ENCODE assay signal across 21 cellular contexts in genomic region chr2:226362991-226363390, GRCh38.
A peak's percentile ranks its signal among the peaks of the same experiment; 100 is the strongest.
DNase-seq lines count a peak whose midpoint lies in the region; ATAC-seq, FAIRE-seq and TF ChIP-seq lines count a peak whose summit lies in the region.
"Had no signal": no experiment of that assay in that cellular context is flagged by ENCODE, and none has a peak within 500 bp of the region (broad histone marks: within the 10 kb centered on the region; RNA-seq: fewer than 3 reads in every experiment).

No MANE protein-coding gene starts in this region.

- DNase-seq in A549 (ENCODE audit: low read depth in 1 of 2, low spot score in 1 of 2) (peak in 1 of 2 experiments; percentile 38), HS-5 (ENCODE audit: low read depth) (peak; percentile 24), astrocyte of the spinal cord (ENCODE audit: low read depth, low spot score) (peak; percentile 72), foreskin fibroblast (peak; percentile 59 to 75), Right ventricle myocardium inferior (ENCODE audit: missing footprints) (no peak), GM12892 (ENCODE audit: insufficient read length) (no peak), amygdala (lab: John Stamatoyannopoulos, UW) (no peak), DMS153 treated with DMSO at 0.1 percent for 48 hours (lab: John Stamatoyannopoulos, UW; ENCODE audit: unreplicated experiment) (no peak)
- DNase-seq: activated CD4-positive, alpha-beta T cell treated with anti-CD3 and anti-CD28 coated beads for 1 hour; activated naive CD4-positive, alpha-beta T cell treated with anti-CD3 and anti-CD28 coated beads, Interleukin-2, amount 50 U/mL, for 16 hours; CD8-positive, alpha-beta T cell; central memory CD4-positive, alpha-beta T cell; effector memory CD4-positive, alpha-beta T cell; H7; head of caudate nucleus; kidney; MV-4-11; pancreas; stimulated activated naive CD4-positive, alpha-beta T cell; T-helper 17 cell had no signal

- peaks cover 12% of the 10 kb centered on the region for H3K4me1 ChIP-seq in A549
- H3K4me1 ChIP-seq: pancreas had no signal

- TF ChIP-seq CTCF in A549 (IDR thresholded peaks at IDR 0.05) (no peak), astrocyte of the spinal cord (IDR thresholded peaks at IDR 0.05; ENCODE audit: low read depth, low read length) (no peak), foreskin fibroblast (IDR thresholded peaks at IDR 0.05; ENCODE audit: low read depth, low read length) (no peak)

- peak overlapping the region; percentile 9; the same call in 2 of the 3 replicates for H3K4me2 ChIP-seq in A549

- H3K4me3 ChIP-seq in A549, result no peak overlapping the region
- no peak overlapping the region for H3K4me3 ChIP-seq in astrocyte of the spinal cord (ENCODE audit: low read depth, low read length)
- no peak overlapping the region for H3K4me3 ChIP-seq in foreskin fibroblast (ENCODE audit: low read depth in 1 of 2, low read length in 2 of 2)
- H3K4me3 ChIP-seq: pancreas had no signal

- H3K27ac ChIP-seq in A549, result peak overlapping the region in 1 of 2 experiments; percentile 37; a peak in 3 of 6 replicates
- H3K27ac ChIP-seq: pancreas had no signal

- POLR2A ChIA-PET in A549 (lab: Yijun Ruan, JAX), result no interaction called here

- in situ Hi-C loops in astrocyte of the spinal cord (cut with HindIII; ENCODE audit: low sequenced_read_pairs), result no loop called here

- H3K9me3 ChIP-seq in A549, result no peaks in the 10 kb centered on the region
- H3K9me3 ChIP-seq: pancreas had no signal

- no peak for TF ChIP-seq RAD21 in A549 (conservative IDR thresholded peaks at IDR 0.05 in 1 of 2, IDR thresholded peaks at IDR 0.05 in 1 of 2)

- CTCF ChIA-PET in A549 (lab: Yijun Ruan, JAX), result no interaction called here

- intact Hi-C loops in Right ventricle myocardium inferior (cut with DNase I), result no loop called here

- FAIRE-seq in A549 (lab: Jason Lieb, UNC) (no peak), GM12892 (lab: Jason Lieb, UNC) (no peak)
- FAIRE-seq: G401.6, kidney, pancreas had no signal

- TF ChIP-seq POLR2A in A549 (IDR thresholded peaks at IDR 0.05; ENCODE audit: low read length), result no peak
- no peak for TF ChIP-seq POLR2A in GM12892 (IDR thresholded peaks at IDR 0.05; ENCODE audit: low read depth, low read length)

- no peak for TF ChIP-seq EP300 in A549 (IDR thresholded peaks at IDR 0.05)

- peak; percentile 54 to 71; a peak in 4 of 6 replicates for ATAC-seq in A549
- ATAC-seq in Right ventricle myocardium inferior, result no peak
- ATAC-seq: CD8-positive, alpha-beta T cell; pancreas; T-helper 17 cell had no signal

- WGBS in A549 (ENCODE audit: missing lambda C conversion rate), result 44% methylated on average over 2 of the region's 2 CpGs

TF ChIP-seq in A549, 52 proteins besides CTCF, POLR2A, EP300 and RAD21:
- TF ChIP-seq HOXB13 (CRISPR knock-in tag; IDR thresholded peaks at IDR 0.05; ENCODE audit: low read depth), result no peak
- no peak for TF ChIP-seq FOSL2 (IDR thresholded peaks at IDR 0.05)
- TF ChIP-seq FOSL2 (CRISPR knock-in tag; IDR thresholded peaks at IDR 0.05), result peak; percentile 67
- 0 out of 4 replicates have a peak, but pooled peaks of 1 of the 2 experiments have one; percentile 10 for TF ChIP-seq CEBPB (IDR thresholded peaks at IDR 0.05)

Comparison
In these comparisons a context has a peak if more than half of its experiments do, and no peak if none do; other contexts are left out.
1. DNase-seq: peak in HS-5 (single experiment), astrocyte of the spinal cord (single experiment) and foreskin fibroblast (2 of 2); none in Right ventricle myocardium inferior (single experiment), GM12892 (single experiment), amygdala (0 of 56) and DMS153 treated with DMSO at 0.1 percent for 48 hours (single experiment).